ENCODE assay signal across 12 cellular contexts in the genomic region with DNA sequence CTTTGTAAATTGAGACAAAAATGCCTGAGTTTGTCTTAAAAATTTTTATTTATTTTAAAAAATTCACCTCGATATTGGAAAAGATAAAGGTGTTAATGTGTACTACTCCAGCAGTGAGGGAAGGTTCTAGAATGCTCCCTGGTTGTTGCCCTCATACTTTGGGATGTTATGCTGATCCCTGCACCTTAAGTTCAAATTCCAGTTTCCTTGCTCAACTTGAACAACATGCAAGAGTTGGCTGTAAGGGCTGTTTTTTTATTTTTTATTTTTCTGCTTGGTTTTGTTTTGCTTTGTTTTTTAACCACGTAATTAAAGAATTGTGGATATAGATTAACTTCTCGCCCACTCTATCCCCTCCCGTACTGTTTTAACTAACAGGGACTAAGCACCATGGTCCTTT.
DNase-seq lines count a peak whose midpoint lies in the region; ATAC-seq, FAIRE-seq and TF ChIP-seq lines count a peak whose summit lies in the region.
"Had no signal": no experiment of that assay in that cellular context is flagged by ENCODE, and none has a peak within 500 bp of the region (broad histone marks: within the 10 kb centered on the region; RNA-seq: fewer than 3 reads in every experiment).

No MANE protein-coding gene starts in this region.

- TF ChIP-seq CTCF in SK-N-SH (IDR thresholded peaks at IDR 0.05) (no peak), kidney (IDR thresholded peaks at IDR 0.05; ENCODE audit: borderline replicate concordance, extremely low read depth, insufficient read depth) (no peak)

- H4K20me1 ChIP-seq in SK-N-SH (ENCODE audit: insufficient read depth), result no peaks in the 10 kb centered on the region

- H3K9me2 ChIP-seq in SK-N-SH, result no peaks in the 10 kb centered on the region

- WGBS in SK-N-SH (ENCODE audit: low lambda C conversion rate), result 48% methylated on average over 4 of the region's 4 CpGs

- peaks cover 21% of the 10 kb centered on the region for H3F3A ChIP-seq in SK-N-SH (replicated peaks; ENCODE audit: insufficient read depth)

- intact Hi-C loops in kidney (cut with DNase I), result no loop called here

- H3K27ac ChIP-seq in SK-N-SH (ENCODE audit: low read depth in 2 of 2, low read length in 1 of 2), result peak overlapping the region; percentile 73 to 81; a peak in 3 of 4 replicates
- peak overlapping the region; percentile 65 to 86 for H3K27ac ChIP-seq in kidney (ENCODE audit: low read depth in 2 of 2, low read length in 2 of 2)
- peak overlapping the region; percentile 52 for H3K27ac ChIP-seq in subcutaneous abdominal adipose tissue (ENCODE audit: low read depth, low read length)

- peaks cover 0 to 32% of the 10 kb centered on the region in 2 experiments for H3K4me1 ChIP-seq in SK-N-SH (ENCODE audit: control insufficient read depth in 1 of 2, insufficient read depth in 2 of 2, low read depth in 1 of 2, low read length in 1 of 2)
- H3K4me1 ChIP-seq in kidney (ENCODE audit: control insufficient read depth in 1 of 2, insufficient read depth in 1 of 2, low read depth in 1 of 2, low read length in 2 of 2), result peaks cover 23 to 47% of the 10 kb centered on the region in 2 donors
- H3K4me1 ChIP-seq in subcutaneous abdominal adipose tissue (ENCODE audit: control insufficient read depth in 5 of 5, insufficient read depth in 5 of 5, low read length in 5 of 5), result peaks cover 2 to 28% (median 23%) of the 10 kb centered on the region in 5 donors

- DNase-seq in SK-N-SH, result no peak
- peak; percentile 75 for DNase-seq in amniotic epithelial cell (ENCODE audit: low read depth)
- DNase-seq in kidney, result no peak
- DNase-seq in NCI-H82 treated with DMSO at 0.1 percent for 48 hours (lab: John Stamatoyannopoulos, UW; ENCODE audit: unreplicated experiment), result no peak
- DNase-seq in NOMO-1 treated with DMSO at 0.1 percent for 48 hours (lab: John Stamatoyannopoulos, UW; ENCODE audit: unreplicated experiment), result no peak
- DNase-seq: 8988T; activated CD4-positive, alpha-beta T cell treated with anti-CD3 and anti-CD28 coated beads for 4 hours; NCI-H1417 had no signal

- H3K4me3 ChIP-seq in SK-N-SH (ENCODE audit: low read depth in 2 of 2, low read length in 1 of 2) (no peak overlapping the region), kidney (ENCODE audit: low read length in 2 of 2) (peak overlapping the region; percentile 3 to 56), subcutaneous abdominal adipose tissue (ENCODE audit: low read depth in 1 of 5, low read length in 5 of 5) (no peak overlapping the region)

- FAIRE-seq in kidney (lab: Jason Lieb, UNC), result no peak
- FAIRE-seq: RCC 7860 had no signal

- H3K27me3 ChIP-seq in SK-N-SH (ENCODE audit: insufficient read depth), result no peaks in the 10 kb centered on the region
- no peaks in the 10 kb centered on the region for H3K27me3 ChIP-seq in subcutaneous abdominal adipose tissue (ENCODE audit: control insufficient read depth in 5 of 5, insufficient read depth in 4 of 5, low read length in 5 of 5)

- H3K9ac ChIP-seq in SK-N-SH (peak overlapping the region; percentile 50; the same call in 1 of the 2 replicates), kidney (ENCODE audit: low read length in 2 of 2) (peak overlapping the region in 1 of 2 donors; percentile 74), subcutaneous abdominal adipose tissue (ENCODE audit: low read length in 5 of 5) (peak overlapping the region in 1 of 5 donors; percentile 11)

- H3K79me2 ChIP-seq in SK-N-SH (ENCODE audit: insufficient read depth), result no peaks in the 10 kb centered on the region; the same call in 1 of the 2 replicates

- CTCF ChIA-PET in SK-N-SH (lab: Yijun Ruan, JAX), result no interaction called here

- TF ChIP-seq EP300 in SK-N-SH (IDR thresholded peaks at IDR 0.05; ENCODE audit: borderline replicate concordance in 1 of 2, low read depth in 1 of 2, low read length in 1 of 2), result no peak

- H3K36me3 ChIP-seq in SK-N-SH (replicated peaks in 1 of 2; ENCODE audit: control insufficient read depth in 1 of 2, insufficient read depth in 2 of 2, low read length in 1 of 2) (no peaks in the 10 kb centered on the region), kidney (ENCODE audit: control insufficient read depth in 1 of 2, insufficient read depth in 2 of 2, low read length in 2 of 2) (no peaks in the 10 kb centered on the region), subcutaneous abdominal adipose tissue (ENCODE audit: control insufficient read depth in 5 of 5, insufficient read depth in 5 of 5, low read length in 5 of 5) (no peaks in the 10 kb centered on the region)

- H2AFZ ChIP-seq in SK-N-SH (ENCODE audit: low read depth), result peak overlapping the region; percentile 90

- TF ChIP-seq RAD21 in SK-N-SH (IDR thresholded peaks at IDR 0.05; ENCODE audit: low read length), result no peak

- no peaks in the 10 kb centered on the region for H3K9me3 ChIP-seq in SK-N-SH
- no peaks in the 10 kb centered on the region for H3K9me3 ChIP-seq in kidney (ENCODE audit: control insufficient read depth in 1 of 2, low read length in 2 of 2)
- H3K9me3 ChIP-seq in subcutaneous abdominal adipose tissue (ENCODE audit: control insufficient read depth in 5 of 5, low read length in 5 of 5), result no peaks in the 10 kb centered on the region

- peak overlapping the region; percentile 66; the same call in 1 of the 2 replicates for H3K4me2 ChIP-seq in SK-N-SH

- POLR2A ChIA-PET in SK-N-SH (lab: Yijun Ruan, JAX), result no interaction called here

- ATAC-seq in SK-N-SH treated with all-trans-retinoic acid at 6 μM for 48 hours, result no peak
- ATAC-seq in GM19467 (IDR thresholded peaks at IDR 0.05; ENCODE audit: unreplicated experiment), result no peak

TF ChIP-seq in SK-N-SH, 30 proteins besides CTCF, POLR2A, EP300 and RAD21 (continues in another document):
- TF ChIP-seq, protein P1, sequence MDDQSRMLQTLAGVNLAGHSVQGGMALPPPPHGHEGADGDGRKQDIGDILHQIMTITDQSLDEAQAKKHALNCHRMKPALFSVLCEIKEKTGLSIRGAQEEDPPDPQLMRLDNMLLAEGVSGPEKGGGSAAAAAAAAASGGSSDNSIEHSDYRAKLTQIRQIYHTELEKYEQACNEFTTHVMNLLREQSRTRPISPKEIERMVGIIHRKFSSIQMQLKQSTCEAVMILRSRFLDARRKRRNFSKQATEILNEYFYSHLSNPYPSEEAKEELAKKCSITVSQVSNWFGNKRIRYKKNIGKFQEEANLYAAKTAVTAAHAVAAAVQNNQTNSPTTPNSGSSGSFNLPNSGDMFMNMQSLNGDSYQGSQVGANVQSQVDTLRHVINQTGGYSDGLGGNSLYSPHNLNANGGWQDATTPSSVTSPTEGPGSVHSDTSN (IDR thresholded peaks at IDR 0.05), result no peak
- TF ChIP-seq FOSL2 (IDR thresholded peaks at IDR 0.05; ENCODE audit: borderline replicate concordance, low read depth), result no peak
- TF ChIP-seq, protein P2, sequence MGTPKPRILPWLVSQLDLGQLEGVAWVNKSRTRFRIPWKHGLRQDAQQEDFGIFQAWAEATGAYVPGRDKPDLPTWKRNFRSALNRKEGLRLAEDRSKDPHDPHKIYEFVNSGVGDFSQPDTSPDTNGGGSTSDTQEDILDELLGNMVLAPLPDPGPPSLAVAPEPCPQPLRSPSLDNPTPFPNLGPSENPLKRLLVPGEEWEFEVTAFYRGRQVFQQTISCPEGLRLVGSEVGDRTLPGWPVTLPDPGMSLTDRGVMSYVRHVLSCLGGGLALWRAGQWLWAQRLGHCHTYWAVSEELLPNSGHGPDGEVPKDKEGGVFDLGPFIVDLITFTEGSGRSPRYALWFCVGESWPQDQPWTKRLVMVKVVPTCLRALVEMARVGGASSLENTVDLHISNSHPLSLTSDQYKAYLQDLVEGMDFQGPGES (IDR thresholded peaks at IDR 0.05; ENCODE audit: low read depth, low read length), result no peak

TF ChIP-seq in SK-N-SH treated with all-trans-retinoic acid at 6 μM for 48 hours, 23 proteins besides CTCF, POLR2A, EP300 and RAD21:
- TF ChIP-seq ZFP30 (CRISPR knock-in tag; IDR thresholded peaks at IDR 0.05), result no peak
- TF ChIP-seq ZNF565 (CRISPR knock-in tag; conservative IDR thresholded peaks at IDR 0.05; ENCODE audit: low read depth), result no peak
- TF ChIP-seq ZFP3 (CRISPR knock-in tag; IDR thresholded peaks at IDR 0.05), result no peak
- TF ChIP-seq, protein P3, sequence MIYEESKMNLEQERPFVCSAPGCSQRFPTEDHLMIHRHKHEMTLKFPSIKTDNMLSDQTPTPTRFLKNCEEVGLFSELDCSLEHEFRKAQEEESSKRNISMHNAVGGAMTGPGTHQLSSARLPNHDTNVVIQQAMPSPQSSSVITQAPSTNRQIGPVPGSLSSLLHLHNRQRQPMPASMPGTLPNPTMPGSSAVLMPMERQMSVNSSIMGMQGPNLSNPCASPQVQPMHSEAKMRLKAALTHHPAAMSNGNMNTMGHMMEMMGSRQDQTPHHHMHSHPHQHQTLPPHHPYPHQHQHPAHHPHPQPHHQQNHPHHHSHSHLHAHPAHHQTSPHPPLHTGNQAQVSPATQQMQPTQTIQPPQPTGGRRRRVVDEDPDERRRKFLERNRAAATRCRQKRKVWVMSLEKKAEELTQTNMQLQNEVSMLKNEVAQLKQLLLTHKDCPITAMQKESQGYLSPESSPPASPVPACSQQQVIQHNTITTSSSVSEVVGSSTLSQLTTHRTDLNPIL (CRISPR knock-in tag; IDR thresholded peaks at IDR 0.05; ENCODE audit: low read depth), result no peak
- TF ChIP-seq, protein P4, sequence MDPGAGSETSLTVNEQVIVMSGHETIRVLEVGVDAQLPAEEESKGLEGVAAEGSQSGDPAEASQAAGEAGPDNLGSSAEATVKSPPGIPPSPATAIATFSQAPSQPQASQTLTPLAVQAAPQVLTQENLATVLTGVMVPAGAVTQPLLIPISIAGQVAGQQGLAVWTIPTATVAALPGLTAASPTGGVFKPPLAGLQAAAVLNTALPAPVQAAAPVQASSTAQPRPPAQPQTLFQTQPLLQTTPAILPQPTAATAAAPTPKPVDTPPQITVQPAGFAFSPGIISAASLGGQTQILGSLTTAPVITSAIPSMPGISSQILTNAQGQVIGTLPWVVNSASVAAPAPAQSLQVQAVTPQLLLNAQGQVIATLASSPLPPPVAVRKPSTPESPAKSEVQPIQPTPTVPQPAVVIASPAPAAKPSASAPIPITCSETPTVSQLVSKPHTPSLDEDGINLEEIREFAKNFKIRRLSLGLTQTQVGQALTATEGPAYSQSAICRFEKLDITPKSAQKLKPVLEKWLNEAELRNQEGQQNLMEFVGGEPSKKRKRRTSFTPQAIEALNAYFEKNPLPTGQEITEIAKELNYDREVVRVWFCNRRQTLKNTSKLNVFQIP (CRISPR knock-in tag; IDR thresholded peaks at IDR 0.05; ENCODE audit: borderline replicate concordance, low read depth), result no peak

Comparison
In these comparisons a context has a peak if more than half of its experiments do, and no peak if none do; other contexts are left out.
1. H3K4me3 ChIP-seq: peak in kidney (2 of 2); none in SK-N-SH (0 of 2) and subcutaneous abdominal adipose tissue (0 of 5).
2. Peak in every context shown above with its lines, with median percentiles within 50 percentile points of each other: H3K27ac ChIP-seq.